In genomic region chr17:12269751-12270150, GRCh38 we compare ENCODE assay signal across 9 cellular contexts.
"Had no signal": no experiment of that assay in that cellular context is flagged by ENCODE, and none has a peak within 500 bp of the region (broad histone marks: within the 10 kb centered on the region; RNA-seq: fewer than 3 reads in every experiment).

No MANE protein-coding gene starts in this region.

- H3K4me1 ChIP-seq: HAP-1 had no signal

- H3K9ac ChIP-seq: GM23248 had no signal

- DNase-seq: GM23248, GOT3, H7, HFFc6, IMR-90, KBM-7 had no signal

- H3K9me3 ChIP-seq: HAP-1 had no signal

- H3K4me3 ChIP-seq: GM23248, HAP-1 had no signal

- H3K27ac ChIP-seq: GM23248, HL-60 had no signal

- H2AFZ ChIP-seq: GM23248 had no signal

- ATAC-seq: HCT116 had no signal

- H3K36me3 ChIP-seq: HAP-1 had no signal
